Comparison of ENCODE assay signal across 13 cellular contexts in genomic region chr5:123659495-123659894, GRCh38.
DNase-seq lines count a peak whose midpoint lies in the region; ATAC-seq and TF ChIP-seq lines count a peak whose summit lies in the region.
"Had no signal": no experiment of that assay in that cellular context is flagged by ENCODE, and none has a peak within 500 bp of the region (broad histone marks: within the 10 kb centered on the region; RNA-seq: fewer than 3 reads in every experiment).

No MANE protein-coding gene starts in this region.

- H3K9me3 ChIP-seq in smooth muscle cell (replicated peaks; ENCODE audit: low read depth): peaks cover 8% of the 10 kb centered on the region

- TF ChIP-seq CTCF in astrocyte of the spinal cord (IDR thresholded peaks at IDR 0.05; ENCODE audit: low read depth, low read length) (no peak), smooth muscle cell (IDR thresholded peaks at IDR 0.05; ENCODE audit: borderline replicate concordance, insufficient read depth, poor library complexity, severe bottlenecking) (no peak)

- H3K4me3 ChIP-seq in astrocyte of the spinal cord (ENCODE audit: low read depth, low read length) (no peak overlapping the region), smooth muscle cell (no peak overlapping the region)

- no peaks in the 10 kb centered on the region for H3K36me3 ChIP-seq in smooth muscle cell (ENCODE audit: low read depth)

- H3K27ac ChIP-seq in smooth muscle cell (ENCODE audit: low read depth): no peak overlapping the region

- no peaks in the 10 kb centered on the region for H3K79me2 ChIP-seq in smooth muscle cell (ENCODE audit: low read depth)

- no peaks in the 10 kb centered on the region for H3K4me1 ChIP-seq in smooth muscle cell (ENCODE audit: low read depth)

- DNase-seq in EH (ENCODE audit: low read depth) (peak; percentile 22), astrocyte of the spinal cord (ENCODE audit: low read depth, low spot score) (peak; percentile 48), iris pigment epithelial cell (ENCODE audit: low read depth) (peak; percentile 42), stromal cell of bone marrow (ENCODE audit: low read depth) (peak; percentile 8), NCI-H1436 treated with DMSO at 0.1 percent for 48 hours (lab: John Stamatoyannopoulos, UW) (no peak), smooth muscle cell (lab: John Stamatoyannopoulos, UW; ENCODE audit: unreplicated experiment) (no peak)
- DNase-seq: DMS79, GOT3, KG1, NCI-H187, NCI-H226, NCI-H524 treated with DMSO at 0.1 percent for 48 hours had no signal

- H3K4me2 ChIP-seq in smooth muscle cell: no peak overlapping the region

- no peak for ATAC-seq in GM18520 (IDR thresholded peaks at IDR 0.05; ENCODE audit: unreplicated experiment)

- H3K9ac ChIP-seq in smooth muscle cell (ENCODE audit: low read depth): no peak overlapping the region

- H3F3A ChIP-seq in smooth muscle cell (ENCODE audit: low read depth): no peaks in the 10 kb centered on the region

- H4K20me1 ChIP-seq in smooth muscle cell (ENCODE audit: low read depth): no peaks in the 10 kb centered on the region

- H2AFZ ChIP-seq in smooth muscle cell (ENCODE audit: low read depth): no peak overlapping the region

- in situ Hi-C loops in astrocyte of the spinal cord (cut with HindIII; ENCODE audit: low sequenced_read_pairs): no loop called here

- 62% methylated on average over 2 of the region's 2 CpGs for WGBS in smooth muscle cell (ENCODE audit: low lambda C conversion rate)

- no peaks in the 10 kb centered on the region for H3K27me3 ChIP-seq in smooth muscle cell (ENCODE audit: low read depth)

Comparison
In these comparisons a context has a peak if more than half of its experiments do, and no peak if none do; other contexts are left out.
1. DNase-seq: peak in EH (single experiment), astrocyte of the spinal cord (single experiment), iris pigment epithelial cell (single experiment) and stromal cell of bone marrow (single experiment); none in NCI-H1436 treated with DMSO at 0.1 percent for 48 hours (single experiment) and smooth muscle cell (single experiment).